12 cellular contexts compared by ENCODE assay signal in the genomic region with DNA sequence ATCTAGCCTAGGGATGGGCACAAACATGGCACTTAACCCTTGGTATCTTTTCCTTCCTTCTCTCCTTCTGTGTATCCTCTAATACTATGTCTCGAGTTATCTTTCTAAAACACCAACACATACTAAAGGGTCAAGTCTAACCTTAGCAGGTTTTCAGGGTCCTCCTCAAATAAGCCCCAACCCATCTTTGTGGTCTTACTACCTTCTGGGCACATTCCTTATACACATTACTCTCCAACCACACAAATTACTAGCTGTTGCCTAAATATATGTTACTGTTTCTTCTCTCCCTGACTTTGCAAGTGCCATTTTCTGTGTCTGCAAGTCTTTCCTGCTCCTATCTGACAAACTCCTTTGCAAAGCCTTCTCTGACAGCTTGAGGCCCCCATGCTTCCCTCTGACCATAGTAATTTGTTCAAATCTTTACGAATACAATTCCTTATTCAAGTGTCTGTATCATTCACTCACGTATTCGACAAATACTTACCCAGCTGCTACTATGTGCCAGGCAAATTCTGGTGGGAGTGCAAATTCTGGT. TPM values are rescaled to one million over a fixed set of nuclear protein-coding genes. Genes with fewer than 3 reads are reported as not detected.
DNase-seq lines count a peak whose midpoint lies in the region; ATAC-seq and TF ChIP-seq lines count a peak whose summit lies in the region.
"Had no signal": no experiment of that assay in that cellular context is flagged by ENCODE, and none has a peak within 500 bp of the region (broad histone marks: within the 10 kb centered on the region; RNA-seq: fewer than 3 reads in every experiment).

No MANE protein-coding gene starts in this region.

- H3K9me3 ChIP-seq in SK-N-MC (ENCODE audit: low read depth, low read length), result no peaks in the 10 kb centered on the region
- H3K9me3 ChIP-seq in mesenchymal stem cell (ENCODE audit: control insufficient read depth, low read length), result no peaks in the 10 kb centered on the region

- no peaks in the 10 kb centered on the region for H3K9me3 Mint-ChIP-seq in natural killer cell treated with Interleukin-12 subunit alpha and Interleukin-12 subunit beta and Interleukin-15 and Interleukin-18, amount 100 ng/mL, for 72 hours
- H3K9me3 Mint-ChIP-seq in natural killer cell (no peaks in the 10 kb centered on the region), type B pancreatic cell (peaks cover 6% of the 10 kb centered on the region)
- H3K9me3 Mint-ChIP-seq: activated naive CD8-positive, alpha-beta T cell treated with anti-CD3 and anti-CD28 coated beads for 36 hours had no signal

- H2BK120ac ChIP-seq in mesenchymal stem cell (ENCODE audit: low read depth, low read length), result peak overlapping the region; percentile 29

- H3K4me1 Mint-ChIP-seq in natural killer cell treated with Interleukin-12 subunit alpha and Interleukin-12 subunit beta and Interleukin-15 and Interleukin-18, amount 100 ng/mL, for 72 hours (ENCODE audit: low read depth in 2 of 2), result peaks cover 9 to 13% of the 10 kb centered on the region in 2 donors
- H3K4me1 Mint-ChIP-seq in natural killer cell (peaks cover 8 to 13% of the 10 kb centered on the region in 2 donors), type B pancreatic cell (ENCODE audit: unreplicated experiment) (peaks cover 25% of the 10 kb centered on the region)

- no peak overlapping the region for H3K4me2 ChIP-seq in mesenchymal stem cell (ENCODE audit: low read length, poor library complexity, severe bottlenecking)

- no peak overlapping the region for H2BK5ac ChIP-seq in mesenchymal stem cell (ENCODE audit: low read depth, low read length, poor library complexity, severe bottlenecking)

- peak overlapping the region; percentile 61 for H2AFZ ChIP-seq in mesenchymal stem cell (ENCODE audit: low read depth, low read length)

- H3K4me1 ChIP-seq in mesenchymal stem cell (ENCODE audit: control insufficient read depth, insufficient read depth, low read depth, low read length), result no peaks in the 10 kb centered on the region

- DNase-seq in natural killer cell treated with Interleukin-12 subunit alpha and Interleukin-12 subunit beta and Interleukin-15 and Interleukin-18, amount 100 ng/mL, for 72 hours (ENCODE audit: low spot score), result no peak
- no peak for DNase-seq in natural killer cell
- peak; percentile 52 for DNase-seq in SK-N-MC (ENCODE audit: low read depth, low spot score)
- no peak for DNase-seq in mesenchymal stem cell
- no peak for DNase-seq in type B pancreatic cell (ENCODE audit: extremely low spot score, unreplicated experiment)
- no peak for DNase-seq in NCI-H2029 (lab: John Stamatoyannopoulos, UW)
- DNase-seq in stimulated activated naive CD4-positive, alpha-beta T cell treated with Interleukin-2 at 50 U/mL for 16 hours (lab: John Stamatoyannopoulos, UW), result no peak
- DNase-seq: activated naive CD8-positive, alpha-beta T cell treated with anti-CD3 and anti-CD28 coated beads for 36 hours; NCI-H1436 treated with DMSO at 0.1 percent for 48 hours; NCI-H69 had no signal

- H3K4me3 ChIP-seq in SK-N-MC, result peak overlapping the region; percentile 58
- H3K4me3 ChIP-seq in mesenchymal stem cell (ENCODE audit: insufficient read depth in 1 of 2, low read depth in 1 of 2, low read length in 2 of 2), result no peak overlapping the region

- no peaks in the 10 kb centered on the region for H3K27me3 ChIP-seq in mesenchymal stem cell (ENCODE audit: control insufficient read depth in 1 of 2, insufficient read depth in 1 of 2, low read length in 2 of 2)

- H2AK5ac ChIP-seq in mesenchymal stem cell (ENCODE audit: low read length, severe bottlenecking), result no peak overlapping the region

- H3K14ac ChIP-seq in mesenchymal stem cell (ENCODE audit: low read length in 2 of 2), result no peak overlapping the region

- H3K9ac ChIP-seq in SK-N-MC (ENCODE audit: insufficient read length) (peak overlapping the region; percentile 39), mesenchymal stem cell (ENCODE audit: low read length) (peak overlapping the region; percentile 87)

- no peak overlapping the region for H2BK15ac ChIP-seq in mesenchymal stem cell (ENCODE audit: low read depth, poor library complexity, severe bottlenecking)

- H3K36me3 ChIP-seq in SK-N-MC (ENCODE audit: insufficient read depth, low read length), result no peaks in the 10 kb centered on the region
- no peaks in the 10 kb centered on the region for H3K36me3 ChIP-seq in mesenchymal stem cell (ENCODE audit: control insufficient read depth in 1 of 2, insufficient read depth in 2 of 2, low read depth in 1 of 2, low read length in 2 of 2)

- H3K27me3 Mint-ChIP-seq in natural killer cell treated with Interleukin-12 subunit alpha and Interleukin-12 subunit beta and Interleukin-15 and Interleukin-18, amount 100 ng/mL, for 72 hours, result peaks cover 0 to 5% of the 10 kb centered on the region in 2 donors
- H3K27me3 Mint-ChIP-seq in natural killer cell (ENCODE audit: low read depth in 2 of 2), result peaks cover 0 to 5% of the 10 kb centered on the region in 2 donors
- no peaks in the 10 kb centered on the region for H3K27me3 Mint-ChIP-seq in type B pancreatic cell
- H3K27me3 Mint-ChIP-seq: activated naive CD8-positive, alpha-beta T cell treated with anti-CD3 and anti-CD28 coated beads for 36 hours had no signal

- H3K18ac ChIP-seq in mesenchymal stem cell (ENCODE audit: low read depth in 1 of 2, low read length in 2 of 2), result peak overlapping the region; percentile 73 to 92

- H3K79me1 ChIP-seq in mesenchymal stem cell (replicated peaks; ENCODE audit: low read length, poor library complexity, severe bottlenecking), result no peaks in the 10 kb centered on the region

- peak overlapping the region in 1 of 2 experiments; percentile 91 for H3K4ac ChIP-seq in mesenchymal stem cell (ENCODE audit: low read depth in 1 of 2, low read length in 2 of 2)

- H3K27ac ChIP-seq in SK-N-MC (peak overlapping the region; percentile 99), mesenchymal stem cell (ENCODE audit: low read length, poor library complexity, severe bottlenecking) (no peak overlapping the region)

- peak overlapping the region in 1 of 2 donors; percentile 7 for H3K27ac Mint-ChIP-seq in natural killer cell treated with Interleukin-12 subunit alpha and Interleukin-12 subunit beta and Interleukin-15 and Interleukin-18, amount 100 ng/mL, for 72 hours
- H3K27ac Mint-ChIP-seq in natural killer cell, result no peak overlapping the region
- H3K27ac Mint-ChIP-seq in type B pancreatic cell, result peak overlapping the region; percentile 41
- H3K27ac Mint-ChIP-seq: activated naive CD8-positive, alpha-beta T cell treated with anti-CD3 and anti-CD28 coated beads for 36 hours had no signal

- H3K36me3 Mint-ChIP-seq in natural killer cell treated with Interleukin-12 subunit alpha and Interleukin-12 subunit beta and Interleukin-15 and Interleukin-18, amount 100 ng/mL, for 72 hours, result no peaks in the 10 kb centered on the region
- no peaks in the 10 kb centered on the region for H3K36me3 Mint-ChIP-seq in natural killer cell
- no peaks in the 10 kb centered on the region for H3K36me3 Mint-ChIP-seq in type B pancreatic cell
- H3K36me3 Mint-ChIP-seq: activated naive CD8-positive, alpha-beta T cell treated with anti-CD3 and anti-CD28 coated beads for 36 hours; CD14-positive monocyte had no signal

- intact Hi-C loops in natural killer cell (cut with micrococcal nuclease), result no loop called here

- TF ChIP-seq CTCF in natural killer cell (IDR thresholded peaks at IDR 0.05), result no peak
- TF ChIP-seq CTCF in type B pancreatic cell (conservative IDR thresholded peaks at IDR 0.05), result no peak

- H2BK12ac ChIP-seq in mesenchymal stem cell (ENCODE audit: low read length in 2 of 2), result peak overlapping the region; percentile 66 to 92

- no peak for ATAC-seq in natural killer cell treated with Interleukin-12 subunit alpha and Interleukin-12 subunit beta and Interleukin-15 and Interleukin-18, amount 100 ng/mL, for 72 hours
- ATAC-seq in natural killer cell (no peak), HG02885 (IDR thresholded peaks at IDR 0.05; ENCODE audit: poor library complexity, unreplicated experiment) (no peak)

- no peak overlapping the region for H4K8ac ChIP-seq in mesenchymal stem cell (ENCODE audit: low read length)

- H4K91ac ChIP-seq in mesenchymal stem cell (ENCODE audit: low read length), result no peak overlapping the region

- 88% methylated on average over 4 of the region's 4 CpGs for WGBS in mesenchymal stem cell

- no peak overlapping the region for H3K23ac ChIP-seq in mesenchymal stem cell (ENCODE audit: low read length in 2 of 2)

- H3K4me3 Mint-ChIP-seq in natural killer cell treated with Interleukin-12 subunit alpha and Interleukin-12 subunit beta and Interleukin-15 and Interleukin-18, amount 100 ng/mL, for 72 hours, result peak overlapping the region; percentile 23
- H3K4me3 Mint-ChIP-seq in natural killer cell, result no peak overlapping the region
- H3K4me3 Mint-ChIP-seq in type B pancreatic cell, result peak overlapping the region; percentile 21
- H3K4me3 Mint-ChIP-seq: activated naive CD8-positive, alpha-beta T cell treated with anti-CD3 and anti-CD28 coated beads for 36 hours had no signal

RNA-seq across cellular contexts. Expression of a gene that starts 15.8 kb away (rescaled TPM):
- total RNA-seq in natural killer cell treated with Interleukin-12 subunit alpha and Interleukin-12 subunit beta and Interleukin-15 and Interleukin-18, amount 100 ng/mL, for 72 hours, result 10 to 100 TPM; 48.0 to 78.0 TPM
- total RNA-seq in natural killer cell (10 to 100 TPM; 36.6 to 53.3 (median 43.5) TPM), type B pancreatic cell (ENCODE audit: low replicate concordance) (50.2 and 69.9 TPM in 2 replicates)
- polyA plus RNA-seq in mesenchymal stem cell (2013, experiment 1 of 2), result 12.5 TPM
- polyA plus RNA-seq in mesenchymal stem cell (2013, experiment 2 of 2), result 12.7 TPM
